1 cellular context compared by ENCODE assay signal in the genomic region with DNA sequence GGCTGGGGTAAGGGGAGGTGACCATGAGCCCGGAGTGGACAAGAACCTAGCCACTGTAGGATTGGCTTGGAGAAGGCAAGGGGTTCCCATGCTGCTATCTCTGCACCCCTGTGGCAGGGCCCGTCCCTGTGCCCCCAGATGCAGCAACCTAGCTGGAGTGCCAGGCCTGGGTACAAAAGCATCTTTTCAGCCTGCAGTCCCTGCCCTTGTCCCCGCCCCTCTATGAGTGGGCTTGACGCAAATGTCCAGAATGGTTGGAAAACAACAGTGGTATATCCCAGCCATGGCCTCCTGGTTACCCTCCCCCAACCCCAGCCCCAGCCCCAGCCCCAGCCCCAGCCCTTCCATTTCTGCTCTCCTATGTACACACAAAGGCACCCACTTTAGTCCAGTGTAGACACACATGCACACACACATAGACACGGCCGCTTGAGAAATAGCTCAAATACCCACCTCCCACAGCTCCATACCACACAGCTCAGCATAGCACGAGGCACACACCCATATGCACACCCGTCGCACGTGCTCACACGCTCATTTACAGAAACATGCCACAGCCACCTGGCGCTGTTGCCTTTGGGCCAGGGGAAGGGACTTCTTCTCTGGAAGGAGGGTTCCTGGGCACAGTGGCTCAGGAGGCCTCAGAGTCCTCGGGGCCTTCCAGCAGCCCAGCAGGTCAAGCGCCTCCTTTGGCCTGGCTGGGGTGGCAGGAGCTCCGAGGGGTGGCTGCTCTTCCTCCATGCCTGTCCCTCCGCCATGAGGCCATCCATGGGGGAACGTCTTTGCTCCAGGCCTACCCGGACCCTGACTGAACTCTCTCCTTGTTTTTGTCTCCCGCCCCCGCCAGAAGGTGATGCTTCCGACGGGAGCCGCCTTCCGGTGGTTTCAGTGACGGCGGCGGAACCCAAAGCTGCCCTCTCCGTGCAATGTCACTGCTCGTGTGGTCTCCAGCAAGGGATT.
A peak's percentile ranks its signal among the peaks of the same experiment; 100 is the strongest.
TF ChIP-seq lines count a peak whose summit lies in the region.

No MANE protein-coding gene starts in this region.

TF ChIP-seq in K562, 482 proteins besides CTCF, POLR2A, EP300 and RAD21:
- TF ChIP-seq POLR2AphosphoS5 (IDR thresholded peaks at IDR 0.05; ENCODE audit: control insufficient read depth, insufficient read depth, low read depth, low read length) (0 out of 2 replicates have a peak, but pooled peaks have one; percentile 25), RBM22 (IDR thresholded peaks at IDR 0.05; ENCODE audit: low read depth, low read length, poor library complexity, severe bottlenecking) (peak; percentile 54), POLR2G (IDR thresholded peaks at IDR 0.05; ENCODE audit: low read depth, low read length) (peak; percentile 59)
- TF ChIP-seq, protein P1, sequence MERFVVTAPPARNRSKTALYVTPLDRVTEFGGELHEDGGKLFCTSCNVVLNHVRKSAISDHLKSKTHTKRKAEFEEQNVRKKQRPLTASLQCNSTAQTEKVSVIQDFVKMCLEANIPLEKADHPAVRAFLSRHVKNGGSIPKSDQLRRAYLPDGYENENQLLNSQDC (CRISPR knock-in tag; IDR thresholded peaks at IDR 0.05): no peak
TF ChIP-seq in K562: peak in this region for 3.
